In the genomic region with DNA sequence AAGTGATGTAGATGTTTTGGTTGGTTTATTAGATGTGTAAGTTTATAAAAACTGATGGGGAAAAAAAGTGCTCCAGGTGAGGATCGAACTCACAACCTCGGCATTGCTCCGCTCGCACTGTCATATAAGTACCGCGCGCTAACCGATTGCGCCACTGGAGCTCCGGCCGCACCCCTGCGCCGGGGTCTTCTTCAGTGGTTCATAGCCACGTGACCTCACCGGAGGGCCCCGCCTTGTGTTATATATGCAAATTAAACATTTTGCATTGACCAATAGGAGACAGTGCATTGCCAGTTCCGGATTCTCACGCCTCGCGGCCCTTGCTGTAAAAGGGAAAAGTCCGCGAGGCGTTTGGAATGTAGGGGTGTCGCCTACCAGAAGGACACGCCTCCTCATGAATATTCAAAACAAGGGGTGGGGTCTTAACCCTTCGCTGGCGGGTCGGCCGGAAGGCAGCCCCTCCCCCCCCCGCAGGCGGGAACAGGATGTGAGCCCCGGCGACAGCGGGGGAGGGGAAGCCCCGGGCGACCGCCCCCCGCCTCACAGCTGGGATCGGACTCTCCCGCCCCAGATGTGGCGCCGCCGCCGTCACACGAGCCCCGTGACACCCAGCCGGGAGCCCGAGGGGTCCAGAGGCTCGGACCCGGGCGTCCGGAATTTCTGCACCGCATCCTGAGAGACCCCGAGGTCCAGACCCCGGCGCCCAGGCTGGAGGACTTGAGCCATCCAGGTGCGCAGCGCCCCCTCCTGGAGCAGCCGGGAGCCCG, we compare ENCODE assay signal across 8 cellular contexts. TPM values are rescaled to one million over a fixed set of nuclear protein-coding genes. Genes with fewer than 3 reads are reported as not detected.
DNase-seq lines count a peak whose midpoint lies in the region; ATAC-seq, FAIRE-seq and TF ChIP-seq lines count a peak whose summit lies in the region.

A gene with protein sequence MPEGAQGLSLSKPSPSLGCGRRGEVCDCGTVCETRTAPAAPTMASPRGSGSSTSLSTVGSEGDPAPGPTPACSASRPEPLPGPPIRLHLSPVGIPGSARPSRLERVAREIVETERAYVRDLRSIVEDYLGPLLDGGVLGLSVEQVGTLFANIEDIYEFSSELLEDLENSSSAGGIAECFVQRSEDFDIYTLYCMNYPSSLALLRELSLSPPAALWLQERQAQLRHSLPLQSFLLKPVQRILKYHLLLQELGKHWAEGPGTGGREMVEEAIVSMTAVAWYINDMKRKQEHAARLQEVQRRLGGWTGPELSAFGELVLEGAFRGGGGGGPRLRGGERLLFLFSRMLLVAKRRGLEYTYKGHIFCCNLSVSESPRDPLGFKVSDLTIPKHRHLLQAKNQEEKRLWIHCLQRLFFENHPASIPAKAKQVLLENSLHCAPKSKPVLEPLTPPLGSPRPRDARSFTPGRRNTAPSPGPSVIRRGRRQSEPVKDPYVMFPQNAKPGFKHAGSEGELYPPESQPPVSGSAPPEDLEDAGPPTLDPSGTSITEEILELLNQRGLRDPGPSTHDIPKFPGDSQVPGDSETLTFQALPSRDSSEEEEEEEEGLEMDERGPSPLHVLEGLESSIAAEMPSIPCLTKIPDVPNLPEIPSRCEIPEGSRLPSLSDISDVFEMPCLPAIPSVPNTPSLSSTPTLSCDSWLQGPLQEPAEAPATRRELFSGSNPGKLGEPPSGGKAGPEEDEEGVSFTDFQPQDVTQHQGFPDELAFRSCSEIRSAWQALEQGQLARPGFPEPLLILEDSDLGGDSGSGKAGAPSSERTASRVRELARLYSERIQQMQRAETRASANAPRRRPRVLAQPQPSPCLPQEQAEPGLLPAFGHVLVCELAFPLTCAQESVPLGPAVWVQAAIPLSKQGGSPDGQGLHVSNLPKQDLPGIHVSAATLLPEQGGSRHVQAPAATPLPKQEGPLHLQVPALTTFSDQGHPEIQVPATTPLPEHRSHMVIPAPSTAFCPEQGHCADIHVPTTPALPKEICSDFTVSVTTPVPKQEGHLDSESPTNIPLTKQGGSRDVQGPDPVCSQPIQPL (N-terminal part only) (plus strand): TSS at position 570 of the 767 bp plus-strand sequence. CDS start 1,418 bp downstream, outside the sequence.

- H3K4me3 ChIP-seq in pancreas, result peak within 1 kb of the TSS; percentile 60 to 96 (median 74)
- H3K4me3 ChIP-seq in tibial nerve, result peak within 1 kb of the TSS; percentile 66 to 96 (median 84)

- TF ChIP-seq CTCF in GM12873 (IDR thresholded peaks at IDR 0.05; ENCODE audit: insufficient read depth, low read depth, low read length, missing control alignments) (peak; percentile 84), pancreas (IDR thresholded peaks at IDR 0.05) (peak in 3 of 4 donors; percentile 59 to 76 (median 69)), tibial nerve (IDR thresholded peaks at IDR 0.05) (peak; percentile 78 to 97 (median 95))

- H3K27me3 ChIP-seq in pancreas (no peaks in the 10 kb centered on the region), tibial nerve (no peaks in the 10 kb centered on the region)

- H3K36me3 ChIP-seq in pancreas (peaks cover 0 to 5% (median 0%) of the 10 kb centered on the region in 3 donors), tibial nerve (peaks cover 10 to 34% (median 17%) of the 10 kb centered on the region in 3 donors)

- DNase-seq in NCI-H1417 (lab: John Stamatoyannopoulos, UW) (peak; percentile 96 to 99 (median 99)), SW 1271 (lab: John Stamatoyannopoulos, UW) (peak; percentile 85 to 96), Right ventricle myocardium inferior (ENCODE audit: missing footprints) (peak; percentile 98), pancreas (peak; percentile 94 to 98 (median 96)), tibial nerve (ENCODE audit: low spot score in 2 of 2) (peak; percentile 97 to 99)
- DNase-seq in activated naive CD8-positive, alpha-beta T cell treated with anti-CD3 and anti-CD28 coated beads, Interleukin-2, amount 50 U/mL, for 16 hours (ENCODE audit: low read depth, low spot score), result peak; percentile 93

- H3K4me1 ChIP-seq in pancreas (peaks cover 12 to 20% (median 15%) of the 10 kb centered on the region in 3 donors), tibial nerve (peaks cover 6 to 53% (median 34%) of the 10 kb centered on the region in 4 donors)

- intact Hi-C loops in Right ventricle myocardium inferior (cut with DNase I) (loop anchor here (1.0 to 5.0 kb wide), 4 partner anchors 9 to 285 kb away; partner anchors contain the start of genes PAK4, RPS16 and SAMD4B), pancreas (cut with DNase I) (no loop called here)

- 0% methylated on average over 52 to 60 of the region's 60 CpGs for WGBS in pancreas, 2 donors
- 0 to 1% methylated on average over 34 to 39 of the region's 60 CpGs for WGBS in tibial nerve, 2 donors

- peak; percentile 98 for FAIRE-seq in pancreas (lab: Jason Lieb, UNC)

- no peaks in the 10 kb centered on the region for H3K9me3 ChIP-seq in pancreas
- H3K9me3 ChIP-seq in tibial nerve, result no peaks in the 10 kb centered on the region

- ATAC-seq in HG02759 (IDR thresholded peaks at IDR 0.05; ENCODE audit: unreplicated experiment), result peak; percentile 60
- ATAC-seq in Right ventricle myocardium inferior, result peak; percentile 70
- ATAC-seq in pancreas, result peak; percentile 63 to 71 (median 68)

- peak; percentile 90 to 94 for TF ChIP-seq EP300 in tibial nerve (IDR thresholded peaks at IDR 0.05)

- peak; percentile 46 to 48 for TF ChIP-seq POLR2A in tibial nerve (IDR thresholded peaks at IDR 0.05)

- H3K27ac ChIP-seq in pancreas (peak within 1 kb of the TSS; percentile 89 to 99 (median 94)), tibial nerve (peak within 1 kb of the TSS; percentile 94 to 100 (median 100))

RNA-seq across cellular contexts. Expression of the gene that starts here (rescaled TPM):
- total RNA-seq in Right ventricle myocardium inferior (10.4 TPM), pancreas (10 to 100 TPM in 1 of 6 donors, 1 to 10 TPM in 5; 3.1 to 15.0 (median 7.8) TPM), tibial nerve (10 to 100 TPM; 20.1 to 62.1 (median 35.6) TPM)
- polyA plus RNA-seq in pancreas, result 10 to 100 TPM in 1 of 2 donors, 1 to 10 TPM in 1; 6.8 to 12.8 TPM

Comparison
In these comparisons a context has a peak if more than half of its experiments do, and no peak if none do; other contexts are left out.
1. Peak in every context shown above with its lines: DNase-seq, ATAC-seq, H3K4me3 ChIP-seq and H3K27ac ChIP-seq.